Comparison of ENCODE assay signal across 8 cellular contexts in genomic region chr14:60164717-60165546, GRCh38.
A peak's percentile ranks its signal among the peaks of the same experiment; 100 is the strongest.
DNase-seq lines count a peak whose midpoint lies in the region; ATAC-seq and TF ChIP-seq lines count a peak whose summit lies in the region.

Gene DHRS7, minus strand, starts transcription at chr14:60165398. Its CDS starts 89 bp downstream, at chr14:60165309.

- peak; percentile 90 for ATAC-seq in HG02571 (IDR thresholded peaks at IDR 0.05; ENCODE audit: unreplicated experiment)

- peak; percentile 58 for TF ChIP-seq POLR2A in NB4 (IDR thresholded peaks at IDR 0.05; ENCODE audit: extremely low read depth, insufficient read length)

- H3K4me3 ChIP-seq in NB4 (ENCODE audit: low read depth, low read length) = peak within 1 kb of the TSS; percentile 90

- DNase-seq in NB4 (ENCODE audit: low read depth) = peak; percentile 90
- peak; percentile 42 to 84 (median 47) for DNase-seq in T-helper 2 cell
- peak in 56 of 58 donors; percentile 17 to 91 (median 76) for DNase-seq in anterior cingulate cortex (lab: John Stamatoyannopoulos, UW)
- peak; percentile 75 for DNase-seq in hepatic stellate cell (ENCODE audit: low spot score)
- DNase-seq in retina = peak; percentile 94
- no peak for DNase-seq in NCI-H1417 treated with DMSO at 0.1 percent for 48 hours (lab: John Stamatoyannopoulos, UW)

- TF ChIP-seq CTCF in GM12873 (IDR thresholded peaks at IDR 0.05; ENCODE audit: insufficient read depth, low read depth, low read length, missing control alignments) = peak; percentile 49
- peak; percentile 32 for TF ChIP-seq CTCF in NB4 (IDR thresholded peaks at IDR 0.05; ENCODE audit: low read depth, low read length)
